In the genomic region with DNA sequence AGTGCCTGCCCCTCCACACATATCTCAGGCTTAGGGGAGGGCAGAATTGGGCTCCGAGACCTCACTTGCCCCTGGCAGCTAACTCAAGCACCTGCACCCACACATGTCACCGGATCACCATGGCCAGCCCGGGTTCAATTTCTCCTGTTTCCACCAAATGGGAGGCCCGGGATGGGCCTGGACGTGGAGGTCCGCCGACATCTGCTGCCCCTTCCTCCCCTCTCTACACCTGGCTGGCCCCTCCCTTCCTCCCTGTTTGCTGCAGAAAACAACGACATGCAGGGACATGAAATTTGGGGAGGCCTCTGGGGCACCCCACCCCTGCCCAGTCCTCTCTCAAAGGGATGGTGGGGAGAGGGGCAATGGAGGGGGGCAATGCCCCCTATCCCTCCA, we compare ENCODE assay signal across 8 cellular contexts. TPM values are rescaled to one million over a fixed set of nuclear protein-coding genes. Genes with fewer than 3 reads are reported as not detected.
A peak's percentile ranks its signal among the peaks of the same experiment; 100 is the strongest.
DNase-seq lines count a peak whose midpoint lies in the region; ATAC-seq, FAIRE-seq and TF ChIP-seq lines count a peak whose summit lies in the region.

No MANE protein-coding gene starts in this region.

- H3K4me1 Mint-ChIP-seq in glutamatergic neuron (ENCODE audit: low read depth, unreplicated experiment): peaks cover 18% of the 10 kb centered on the region

- peak overlapping the region; percentile 81 for H3K27ac Mint-ChIP-seq in glutamatergic neuron (ENCODE audit: unreplicated experiment)

- POLR2A ChIA-PET in HEK293T (lab: Yijun Ruan, JAX): no interaction called here

- CTCF ChIA-PET in HEK293T (lab: Yijun Ruan, JAX): interaction anchor here (0.9 kb wide), 1 partner anchor 11 kb away, joined by 4 read pairs; no protein-coding TSS in a partner anchor

- H3K27me3 ChIP-seq in WERI-Rb-1 (ENCODE audit: insufficient read depth, low read depth, severe bottlenecking): no peaks in the 10 kb centered on the region

- ATAC-seq in GM18520 (IDR thresholded peaks at IDR 0.05; ENCODE audit: unreplicated experiment): no peak
- ATAC-seq in HG02885 (IDR thresholded peaks at IDR 0.05; ENCODE audit: poor library complexity, unreplicated experiment): no peak

- H3K4me3 Mint-ChIP-seq in glutamatergic neuron (ENCODE audit: unreplicated experiment): peak overlapping the region; percentile 93

- H3K27ac ChIP-seq in WERI-Rb-1: no peak overlapping the region

- TF ChIP-seq CTCF in WERI-Rb-1 (IDR thresholded peaks at IDR 0.05; ENCODE audit: low read depth, low read length) (no peak), glutamatergic neuron (IDR thresholded peaks at IDR 0.05; ENCODE audit: partially characterized antibody, unreplicated experiment) (no peak)

- DNase-seq in GM19239 (ENCODE audit: insufficient read length, low spot score): no peak
- DNase-seq in WERI-Rb-1: no peak
- no peak for DNase-seq in glutamatergic neuron
- no peak for DNase-seq in skeletal muscle cell (ENCODE audit: low read depth)
- DNase-seq in islet precursor cell: no peak
- DNase-seq in HEK293T (ENCODE audit: extremely low spot score): no peak

- H3K27me3 Mint-ChIP-seq in glutamatergic neuron (ENCODE audit: unreplicated experiment): peaks cover 8% of the 10 kb centered on the region

- H3K4me3 ChIP-seq in WERI-Rb-1 (ENCODE audit: low read depth, low read length) (peak overlapping the region; percentile 79), skeletal muscle cell (ENCODE audit: low read depth, low read length) (peak overlapping the region; percentile 76)

- no peaks in the 10 kb centered on the region for H3K9me3 ChIP-seq in WERI-Rb-1 (ENCODE audit: severe bottlenecking)

- H3K9me3 Mint-ChIP-seq in glutamatergic neuron (ENCODE audit: unreplicated experiment): peaks cover 3% of the 10 kb centered on the region

- H3K36me3 ChIP-seq in WERI-Rb-1: peaks cover 22% of the 10 kb centered on the region

- no peaks in the 10 kb centered on the region for H3K36me3 Mint-ChIP-seq in glutamatergic neuron (ENCODE audit: unreplicated experiment)

- FAIRE-seq in GM19239 (lab: Jason Lieb, UNC): peak; percentile 14

TF ChIP-seq in HEK293T, 16 proteins besides CTCF, POLR2A, EP300 and RAD21:
- TF ChIP-seq ARNT (IDR thresholded peaks at IDR 0.05): no peak

RNA-seq across cellular contexts. Expression of a gene that starts 1.3 kb away (rescaled TPM):
- total RNA-seq in glutamatergic neuron (ENCODE audit: unreplicated experiment): 54.7 TPM

RNA-seq across cellular contexts. Expression of a gene that starts 30.2 kb away (rescaled TPM):
- 46.6 TPM for total RNA-seq in glutamatergic neuron (ENCODE audit: unreplicated experiment)

RNA-seq across cellular contexts. Expression of a gene that starts 30.6 kb away (rescaled TPM):
- total RNA-seq in glutamatergic neuron (ENCODE audit: unreplicated experiment): 117 TPM

RNA-seq across cellular contexts. Expression of a gene that starts 54.6 kb away (rescaled TPM):
- 55.1 TPM for total RNA-seq in glutamatergic neuron (ENCODE audit: unreplicated experiment)
